In genomic region chr2:675982-676646, GRCh38 we compare ENCODE assay signal across 8 cellular contexts. TPM values are rescaled to one million over a fixed set of nuclear protein-coding genes. Genes with fewer than 3 reads are reported as not detected.
A peak's percentile ranks its signal among the peaks of the same experiment; 100 is the strongest.
DNase-seq lines count a peak whose midpoint lies in the region; ATAC-seq and TF ChIP-seq lines count a peak whose summit lies in the region.

No MANE protein-coding gene starts in this region.

- H3K4me3 Mint-ChIP-seq in chondrocyte (ENCODE audit: unreplicated experiment): peak overlapping the region; percentile 91
- H3K4me3 Mint-ChIP-seq in stimulated activated effector memory CD8-positive, alpha-beta T cell treated with anti-CD3 and anti-CD28 coated beads, Interleukin-12 subunit alpha, Interleukin-12 subunit beta, amount 100 ng/mL, for 72 hours: peak overlapping the region; percentile 95

- DNase-seq in HT-29 (ENCODE audit: low spot score) (peak; percentile 28), SJSA1 (ENCODE audit: low read depth in 1 of 2, low spot score in 2 of 2) (peak; percentile 75 to 82), chondrocyte (ENCODE audit: low spot score) (no peak), left kidney (ENCODE audit: low read depth, low spot score) (peak; percentile 80), NAMALWA (ENCODE audit: low spot score) (no peak)
- no peak for DNase-seq in stimulated activated effector memory CD8-positive, alpha-beta T cell treated with anti-CD3 and anti-CD28 coated beads, Interleukin-12 subunit alpha, Interleukin-12 subunit beta, amount 100 ng/mL, for 72 hours (ENCODE audit: low spot score in 2 of 2)

- H3K27ac ChIP-seq in SJSA1: peak overlapping the region; percentile 59

- peak; percentile 21 for ATAC-seq in GM21526 (IDR thresholded peaks at IDR 0.05; ENCODE audit: low FRiP score, unreplicated experiment)
- peak; percentile 52 for ATAC-seq in stimulated activated effector memory CD8-positive, alpha-beta T cell treated with anti-CD3 and anti-CD28 coated beads, Interleukin-12 subunit alpha, Interleukin-12 subunit beta, amount 100 ng/mL, for 72 hours

- TF ChIP-seq CTCF in chondrocyte (IDR thresholded peaks at IDR 0.05): peak; percentile 79

- no peaks in the 10 kb centered on the region for H3K27me3 Mint-ChIP-seq in chondrocyte (ENCODE audit: low read depth)

- H3K9ac ChIP-seq in ES-I3 (ENCODE audit: low read depth, low read length): peak overlapping the region; percentile 69; the same call in 1 of the 2 replicates

- H3K4me3 ChIP-seq in SJSA1: peak overlapping the region; percentile 82

- H3K4me1 ChIP-seq in ES-I3 (ENCODE audit: insufficient read depth, low read length) (peaks cover 16% of the 10 kb centered on the region; the same call in 1 of the 2 replicates), SJSA1 (replicated peaks) (peaks cover 42% of the 10 kb centered on the region)

- peaks cover 56% of the 10 kb centered on the region for H3K4me1 Mint-ChIP-seq in chondrocyte (ENCODE audit: low read depth)
- H3K4me1 Mint-ChIP-seq in stimulated activated effector memory CD8-positive, alpha-beta T cell treated with anti-CD3 and anti-CD28 coated beads, Interleukin-12 subunit alpha, Interleukin-12 subunit beta, amount 100 ng/mL, for 72 hours: peaks cover 55% of the 10 kb centered on the region

- no peaks in the 10 kb centered on the region for H3K9me3 Mint-ChIP-seq in chondrocyte (ENCODE audit: low read depth)
- no peaks in the 10 kb centered on the region for H3K9me3 Mint-ChIP-seq in stimulated activated effector memory CD8-positive, alpha-beta T cell treated with anti-CD3 and anti-CD28 coated beads, Interleukin-12 subunit alpha, Interleukin-12 subunit beta, amount 100 ng/mL, for 72 hours

- H3K9me3 ChIP-seq in ES-I3 (ENCODE audit: control insufficient read depth, insufficient read depth, low read length) (no peaks in the 10 kb centered on the region), SJSA1 (replicated peaks) (no peaks in the 10 kb centered on the region)

- H3K27ac Mint-ChIP-seq in chondrocyte (ENCODE audit: unreplicated experiment): peak overlapping the region; percentile 99
- H3K27ac Mint-ChIP-seq in stimulated activated effector memory CD8-positive, alpha-beta T cell treated with anti-CD3 and anti-CD28 coated beads, Interleukin-12 subunit alpha, Interleukin-12 subunit beta, amount 100 ng/mL, for 72 hours: peak overlapping the region; percentile 100

- H3K36me3 ChIP-seq in ES-I3 (ENCODE audit: insufficient read depth, low read length): no peaks in the 10 kb centered on the region
- peaks cover 36% of the 10 kb centered on the region for H3K36me3 ChIP-seq in SJSA1

- no peaks in the 10 kb centered on the region for H3K27me3 ChIP-seq in SJSA1 (replicated peaks)

- no peaks in the 10 kb centered on the region for H3K36me3 Mint-ChIP-seq in chondrocyte (ENCODE audit: low read depth)
- peaks cover 54% of the 10 kb centered on the region for H3K36me3 Mint-ChIP-seq in stimulated activated effector memory CD8-positive, alpha-beta T cell treated with anti-CD3 and anti-CD28 coated beads, Interleukin-12 subunit alpha, Interleukin-12 subunit beta, amount 100 ng/mL, for 72 hours

RNA-seq across cellular contexts. Expression of gene TMEM18, which starts 1.1 kb away (rescaled TPM):
- 11.5 and 12.6 TPM in 2 replicates for total RNA-seq in HT-29 (2014; rRNA removed; shearing (Covaris generic))
- 45.1 and 119 TPM in 2 replicates for total RNA-seq in SJSA1 (2014; rRNA removed; shearing (Covaris generic))
- total RNA-seq in chondrocyte: 25.5 to 33.9 TPM (median 28.8 TPM) in 3 replicates

Comparison
In these comparisons a context has a peak if more than half of its experiments do, and no peak if none do; other contexts are left out.
1. DNase-seq: peak in HT-29 (single experiment), SJSA1 (2 of 2) and left kidney (single experiment); none in chondrocyte (single experiment), stimulated activated effector memory CD8-positive, alpha-beta T cell treated with anti-CD3 and anti-CD28 coated beads, Interleukin-12 subunit alpha, Interleukin-12 subunit beta, amount 100 ng/mL, for 72 hours (0 of 2) and NAMALWA (single experiment).